In the genomic region with DNA sequence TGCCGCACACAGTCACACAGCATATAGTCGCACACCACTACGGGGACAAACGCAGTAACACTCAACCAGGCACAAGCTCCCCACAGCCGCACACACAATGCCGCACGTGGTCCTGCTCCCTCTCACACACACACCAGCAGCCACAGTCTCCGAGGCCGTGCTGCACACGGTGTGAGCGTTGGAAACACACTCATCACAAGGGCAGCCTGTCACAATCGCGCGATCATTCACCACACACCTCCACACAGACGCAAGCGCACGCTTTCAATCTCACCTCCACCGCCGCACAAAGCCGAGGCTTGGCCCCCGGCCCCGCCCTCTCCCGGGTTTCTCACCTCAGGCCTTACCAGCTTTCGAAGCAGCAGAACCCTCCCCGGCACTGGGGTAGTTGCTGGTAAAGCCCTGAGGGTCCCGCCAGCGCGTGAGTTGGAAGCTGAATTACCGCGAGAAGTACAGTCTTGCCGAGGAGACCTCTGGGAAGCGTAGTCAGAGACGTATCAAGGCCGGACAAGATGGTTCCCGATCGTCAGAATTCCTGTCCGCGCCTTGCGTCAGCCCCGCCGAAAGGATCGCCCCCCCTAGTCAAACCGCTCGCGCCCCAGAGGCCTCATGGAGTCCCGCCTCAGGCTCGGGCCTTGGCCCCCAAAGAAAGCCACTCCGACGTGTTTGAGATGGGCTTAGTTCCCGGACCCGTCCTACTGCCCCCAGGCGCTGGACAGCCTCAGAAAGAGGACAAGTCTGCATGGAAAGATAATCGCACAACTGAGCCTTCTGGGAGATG, we compare ENCODE assay signal across 8 cellular contexts. TPM values are rescaled to one million over a fixed set of nuclear protein-coding genes. Genes with fewer than 3 reads are reported as not detected.
DNase-seq lines count a peak whose midpoint lies in the region; ATAC-seq and TF ChIP-seq lines count a peak whose summit lies in the region.

A gene (minus strand): TSS at position 423 of the 781 bp plus-strand sequence. CDS start 13,004 bp downstream, outside the sequence.

- H3K4me2 ChIP-seq in DND-41 (ENCODE audit: insufficient read depth, low read length) (peak within 1 kb of the TSS; percentile 79), Karpas-422 (ENCODE audit: low read depth, low read length, poor library complexity, severe bottlenecking) (peak within 1 kb of the TSS; percentile 88)

- CTCF ChIA-PET in naive thymus-derived CD4-positive, alpha-beta T cell (lab: Charles Lee) = interaction anchor here (0.7 kb wide), 1 partner anchor 319 kb away, joined by 3 read pairs; no protein-coding TSS in a partner anchor

- H3K4me3 ChIP-seq in DND-41 (ENCODE audit: low read depth in 1 of 2, low read length in 2 of 2) (peak within 1 kb of the TSS; percentile 54 to 83), Karpas-422 (ENCODE audit: low read length) (peak within 1 kb of the TSS; percentile 96), fibroblast of mammary gland (ENCODE audit: control insufficient read depth, low read depth, low read length) (peak within 1 kb of the TSS; percentile 87)
- H3K4me3 ChIP-seq in naive thymus-derived CD4-positive, alpha-beta T cell (ENCODE audit: low read length) = peak within 1 kb of the TSS; percentile 97

- H3K36me3 ChIP-seq in DND-41 (ENCODE audit: insufficient read depth, low read length) (0 out of 2 replicates have a peak, but pooled peaks cover 4% of the 10 kb centered on the region), Karpas-422 (ENCODE audit: insufficient read depth, low read length) (peaks cover 9% of the 10 kb centered on the region; the same call in 1 of the 2 replicates)
- peaks cover 0 to 4% (median 3%) of the 10 kb centered on the region in 3 experiments for H3K36me3 ChIP-seq in naive thymus-derived CD4-positive, alpha-beta T cell (ENCODE audit: control insufficient read depth in 2 of 3, insufficient read depth in 3 of 3, low read length in 3 of 3)

- POLR2A ChIA-PET in naive thymus-derived CD4-positive, alpha-beta T cell (lab: Charles Lee) = interaction anchor here (1.0 to 2.7 kb wide), 16 partner anchors 10 to 1415 kb away, joined by 3 to 26 read pairs (median 6); a partner anchor contains a TSS

- no peaks in the 10 kb centered on the region for H3K27me3 ChIP-seq in DND-41 (ENCODE audit: insufficient read depth, low read length, poor library complexity)
- H3K27me3 ChIP-seq in Karpas-422 (ENCODE audit: low read length) = no peaks in the 10 kb centered on the region
- H3K27me3 ChIP-seq in naive thymus-derived CD4-positive, alpha-beta T cell (ENCODE audit: control insufficient read depth in 2 of 2, insufficient read depth in 2 of 2, low read length in 2 of 2) = no peaks in the 10 kb centered on the region

- intact Hi-C loops in activated T-helper 2 cell treated with anti-CD3 and anti-CD28 coated beads, Interferon-gamma antibody, Interleukin-2, Interleukin-4, amounts not matched to agents 10 μg/mL and 5 μg/mL and 100 μg/mL, durations not matched to agents 14 hours and 24 hours and 36 hours (cut with micrococcal nuclease) = loop anchor here (1.0 to 10.0 kb wide), 10 partner anchors 39 to 885 kb away; a partner anchor contains a TSS
- intact Hi-C loops in naive thymus-derived CD4-positive, alpha-beta T cell (cut with micrococcal nuclease) = loop anchor here (1.0 to 10.0 kb wide), 26 partner anchors 39 to 1017 kb away; a partner anchor contains a TSS

- H2AFZ ChIP-seq in DND-41 (ENCODE audit: low read depth, low read length) = peak within 1 kb of the TSS; percentile 93
- H2AFZ ChIP-seq in Karpas-422 (ENCODE audit: low read length) = peak within 1 kb of the TSS; percentile 94

- H3K27ac ChIP-seq in DND-41 (ENCODE audit: low read length) (peak within 1 kb of the TSS; percentile 98), Karpas-422 (ENCODE audit: low read length) (peak within 1 kb of the TSS; percentile 89)
- H3K27ac ChIP-seq in naive thymus-derived CD4-positive, alpha-beta T cell (ENCODE audit: low read depth, low read length) = peak within 1 kb of the TSS; percentile 90

- H3K79me2 ChIP-seq in DND-41 (ENCODE audit: insufficient read depth, low read length) (peaks cover 49% of the 10 kb centered on the region), Karpas-422 (ENCODE audit: low read length) (peaks cover 42% of the 10 kb centered on the region)

- H4K20me1 ChIP-seq in DND-41 (ENCODE audit: insufficient read depth, low read length) (no peaks in the 10 kb centered on the region), Karpas-422 (ENCODE audit: insufficient read depth, low read depth, low read length) (no peaks in the 10 kb centered on the region)

- ATAC-seq in DND-41 (ENCODE audit: insufficient read depth, low read depth) (peak; percentile 92), GM21825 (IDR thresholded peaks at IDR 0.05; ENCODE audit: unreplicated experiment) (peak; percentile 89)
- ATAC-seq in naive thymus-derived CD4-positive, alpha-beta T cell = peak; percentile 95
- peak; percentile 96 for ATAC-seq in stimulated activated memory B cell treated with anti-CD40 and anti-IgM and Interleukin-4, amounts not matched to agents 10 μg/mL and 1 μg/mL and 100 μg/mL, for 72 hours

- no peaks in the 10 kb centered on the region for H3K9me3 ChIP-seq in DND-41 (ENCODE audit: insufficient read depth, low read length, severe bottlenecking)
- H3K9me3 ChIP-seq in Karpas-422 (ENCODE audit: low read length) = peaks cover 5% of the 10 kb centered on the region; the same call in 1 of the 2 replicates
- H3K9me3 ChIP-seq in naive thymus-derived CD4-positive, alpha-beta T cell (ENCODE audit: control insufficient read depth in 2 of 3, low read length in 3 of 3) = no peaks in the 10 kb centered on the region

- peaks cover 30% of the 10 kb centered on the region for H3K9me3 Mint-ChIP-seq in activated T-helper 2 cell treated with anti-CD3 and anti-CD28 coated beads, Interferon-gamma antibody, Interleukin-2, Interleukin-4, amounts not matched to agents 10 μg/mL and 5 μg/mL and 100 μg/mL, durations not matched to agents 14 hours and 24 hours and 36 hours
- peaks cover 6 to 61% (median 20%) of the 10 kb centered on the region in 11 donors for H3K9me3 Mint-ChIP-seq in naive thymus-derived CD4-positive, alpha-beta T cell
- H3K9me3 Mint-ChIP-seq in stimulated activated memory B cell treated with anti-CD40 and anti-IgM and Interleukin-4, amounts not matched to agents 10 μg/mL and 1 μg/mL and 100 μg/mL, for 72 hours = no peaks in the 10 kb centered on the region

- peak within 1 kb of the TSS; percentile 87 for H3K9ac ChIP-seq in DND-41 (ENCODE audit: low read depth, low read length)
- peak within 1 kb of the TSS; percentile 87 for H3K9ac ChIP-seq in Karpas-422 (ENCODE audit: low read length)

- H3K9me2 ChIP-seq in Karpas-422 (replicated peaks; ENCODE audit: insufficient read depth, low read length) = no peaks in the 10 kb centered on the region

- DNase-seq in DND-41 (peak; percentile 97), Karpas-422 (peak; percentile 99), RKO (ENCODE audit: low spot score) (peak; percentile 98), fibroblast of mammary gland (ENCODE audit: low read depth) (peak; percentile 96)
- peak; percentile 92 for DNase-seq in activated T-helper 2 cell treated with anti-CD3 and anti-CD28 coated beads, Interferon-gamma antibody, Interleukin-2, Interleukin-4, amounts not matched to agents 10 μg/mL and 5 μg/mL and 100 μg/mL, durations not matched to agents 14 hours and 24 hours and 36 hours (ENCODE audit: low spot score)
- DNase-seq in naive thymus-derived CD4-positive, alpha-beta T cell = peak; percentile 74 to 98 (median 94)

- H3K27me3 Mint-ChIP-seq in activated T-helper 2 cell treated with anti-CD3 and anti-CD28 coated beads, Interferon-gamma antibody, Interleukin-2, Interleukin-4, amounts not matched to agents 10 μg/mL and 5 μg/mL and 100 μg/mL, durations not matched to agents 14 hours and 24 hours and 36 hours (ENCODE audit: low read depth) = no peaks in the 10 kb centered on the region
- H3K27me3 Mint-ChIP-seq in naive thymus-derived CD4-positive, alpha-beta T cell = no peaks in the 10 kb centered on the region
- H3K27me3 Mint-ChIP-seq in stimulated activated memory B cell treated with anti-CD40 and anti-IgM and Interleukin-4, amounts not matched to agents 10 μg/mL and 1 μg/mL and 100 μg/mL, for 72 hours = no peaks in the 10 kb centered on the region

- peaks cover 19% of the 10 kb centered on the region for H3K4me1 Mint-ChIP-seq in activated T-helper 2 cell treated with anti-CD3 and anti-CD28 coated beads, Interferon-gamma antibody, Interleukin-2, Interleukin-4, amounts not matched to agents 10 μg/mL and 5 μg/mL and 100 μg/mL, durations not matched to agents 14 hours and 24 hours and 36 hours (ENCODE audit: low read depth)
- H3K4me1 Mint-ChIP-seq in naive thymus-derived CD4-positive, alpha-beta T cell = peaks cover 22 to 43% (median 30%) of the 10 kb centered on the region in 7 donors
- H3K4me1 Mint-ChIP-seq in stimulated activated memory B cell treated with anti-CD40 and anti-IgM and Interleukin-4, amounts not matched to agents 10 μg/mL and 1 μg/mL and 100 μg/mL, for 72 hours = peaks cover 39% of the 10 kb centered on the region

- H3K36me3 Mint-ChIP-seq in activated T-helper 2 cell treated with anti-CD3 and anti-CD28 coated beads, Interferon-gamma antibody, Interleukin-2, Interleukin-4, amounts not matched to agents 10 μg/mL and 5 μg/mL and 100 μg/mL, durations not matched to agents 14 hours and 24 hours and 36 hours (ENCODE audit: low read depth) = peaks cover 29% of the 10 kb centered on the region
- H3K36me3 Mint-ChIP-seq in naive thymus-derived CD4-positive, alpha-beta T cell = peaks cover 9 to 34% (median 22%) of the 10 kb centered on the region in 5 donors
- H3K36me3 Mint-ChIP-seq in stimulated activated memory B cell treated with anti-CD40 and anti-IgM and Interleukin-4, amounts not matched to agents 10 μg/mL and 1 μg/mL and 100 μg/mL, for 72 hours = peaks cover 20% of the 10 kb centered on the region

- TF ChIP-seq CTCF in DND-41 (IDR thresholded peaks at IDR 0.05; ENCODE audit: borderline replicate concordance, extremely low read depth, low read length, poor library complexity, severe bottlenecking) (no peak), fibroblast of mammary gland (conservative IDR thresholded peaks at IDR 0.05; ENCODE audit: control insufficient read depth, insufficient read depth, low read depth, low read length) (no peak)

- peaks cover 27% of the 10 kb centered on the region for H3K4me1 ChIP-seq in DND-41 (ENCODE audit: insufficient read depth, low read length)
- H3K4me1 ChIP-seq in Karpas-422 (ENCODE audit: low read length) = peaks cover 9% of the 10 kb centered on the region
- peaks cover 9 to 10% of the 10 kb centered on the region in 2 donors for H3K4me1 ChIP-seq in naive thymus-derived CD4-positive, alpha-beta T cell (ENCODE audit: control insufficient read depth in 2 of 2, insufficient read depth in 2 of 2, low read length in 2 of 2)

- H3K4me3 Mint-ChIP-seq in activated T-helper 2 cell treated with anti-CD3 and anti-CD28 coated beads, Interferon-gamma antibody, Interleukin-2, Interleukin-4, amounts not matched to agents 10 μg/mL and 5 μg/mL and 100 μg/mL, durations not matched to agents 14 hours and 24 hours and 36 hours (ENCODE audit: low read depth) = peak within 1 kb of the TSS; percentile 93
- H3K4me3 Mint-ChIP-seq in naive thymus-derived CD4-positive, alpha-beta T cell = peak within 1 kb of the TSS; percentile 93 to 99 (median 98)
- H3K4me3 Mint-ChIP-seq in stimulated activated memory B cell treated with anti-CD40 and anti-IgM and Interleukin-4, amounts not matched to agents 10 μg/mL and 1 μg/mL and 100 μg/mL, for 72 hours = peak within 1 kb of the TSS; percentile 89

- peak within 1 kb of the TSS; percentile 97 for H3K27ac Mint-ChIP-seq in activated T-helper 2 cell treated with anti-CD3 and anti-CD28 coated beads, Interferon-gamma antibody, Interleukin-2, Interleukin-4, amounts not matched to agents 10 μg/mL and 5 μg/mL and 100 μg/mL, durations not matched to agents 14 hours and 24 hours and 36 hours
- H3K27ac Mint-ChIP-seq in naive thymus-derived CD4-positive, alpha-beta T cell = peak within 1 kb of the TSS; percentile 93 to 99 (median 98)
- peak within 1 kb of the TSS; percentile 96 for H3K27ac Mint-ChIP-seq in stimulated activated memory B cell treated with anti-CD40 and anti-IgM and Interleukin-4, amounts not matched to agents 10 μg/mL and 1 μg/mL and 100 μg/mL, for 72 hours

RNA-seq across cellular contexts. Expression of the gene that starts here (rescaled TPM):
- 17.3 and 21.4 TPM in 2 replicates for total RNA-seq in Karpas-422 (2014; rRNA removed; shearing (Covaris generic); ENCODE audit: low replicate concordance)
- 7.3 and 7.7 TPM in 2 replicates for total RNA-seq in activated T-helper 2 cell treated with anti-CD3 and anti-CD28 coated beads, Interferon-gamma antibody, Interleukin-2, Interleukin-4, amounts not matched to agents 10 μg/mL and 5 μg/mL and 100 μg/mL, durations not matched to agents 14 hours and 24 hours and 36 hours
- 10 to 100 TPM in 2 of 5 experiments, 1 to 10 TPM in 3; 9.2 to 29.8 (median 9.3) TPM for total RNA-seq in naive thymus-derived CD4-positive, alpha-beta T cell
- polyA plus RNA-seq in naive thymus-derived CD4-positive, alpha-beta T cell = 10 to 100 TPM in 1 of 2 donors, 1 to 10 TPM in 1; 9.8 to 29.1 TPM

Comparison
In these comparisons a context has a peak if more than half of its experiments do, and no peak if none do; other contexts are left out.
1. Peak in every context shown above with its lines: DNase-seq, ATAC-seq, H3K4me3 ChIP-seq and H3K27ac ChIP-seq.